ENCODE assay signal across 8 cellular contexts in genomic region chr14:67816326-67817009, GRCh38. TPM values are rescaled to one million over a fixed set of nuclear protein-coding genes. Genes with fewer than 3 reads are reported as not detected.
DNase-seq lines count a peak whose midpoint lies in the region; ATAC-seq and TF ChIP-seq lines count a peak whose summit lies in the region.

ZFYVE26 (minus strand) TSS chr14:67816590; CDS start chr14:67815963, 627 bp downstream.

- peak; percentile 79 for DNase-seq in AG04450 (ENCODE audit: low read depth, low spot score)
- DNase-seq in NCI-H226: peak; percentile 96
- DNase-seq in WTC11 (ENCODE audit: low spot score): peak; percentile 90
- DNase-seq in caudate nucleus (lab: John Stamatoyannopoulos, UW): peak; percentile 57 to 98 (median 91)
- DNase-seq in inferior parietal cortex (ENCODE audit: extremely low spot score): peak; percentile 98
- peak; percentile 95 for DNase-seq in spleen

- 0 to 1% (median 0%) methylated on average over 26 of the region's 26 CpGs for WGBS in spleen, 5 donors

- H3K27ac ChIP-seq in AG04450 (ENCODE audit: low read depth, low read length) (peak within 1 kb of the TSS; percentile 75), caudate nucleus (ENCODE audit: low read depth, low read length) (peak within 1 kb of the TSS; percentile 79), spleen (peak within 1 kb of the TSS; percentile 71 to 90 (median 86))

- H3K4me1 Mint-ChIP-seq in WTC11: peaks cover 34% of the 10 kb centered on the region

- TF ChIP-seq CTCF in AG04450 (IDR thresholded peaks at IDR 0.05; ENCODE audit: low read depth, low read length): no peak
- no peak for TF ChIP-seq CTCF in WTC11 (IDR thresholded peaks at IDR 0.05)
- TF ChIP-seq CTCF in spleen (IDR thresholded peaks at IDR 0.05 in 8 of 11, conservative IDR thresholded peaks at IDR 0.05 in 3 of 11): no peak

- peaks cover 9% of the 10 kb centered on the region for H3K36me3 Mint-ChIP-seq in WTC11

- peak within 1 kb of the TSS; percentile 99 for H3K4me3 ChIP-seq in AG04450 (ENCODE audit: low read depth, low read length)
- H3K4me3 ChIP-seq in spleen: peak within 1 kb of the TSS; percentile 71 to 95 (median 78)

- H3K4me1 ChIP-seq in spleen: peaks cover 32 to 86% (median 62%) of the 10 kb centered on the region in 6 donors

- CTCF ChIA-PET in AG04450 (lab: Charles Lee): no interaction called here
- CTCF ChIA-PET in WTC11 (lab: Charles Lee): interaction anchor here (0.6 to 1.4 kb wide), 9 partner anchors 42 to 1028 kb away, joined by 3 to 6 read pairs (median 3); partner anchors contain the start of gene ARG2

- no peaks in the 10 kb centered on the region for H3K9me3 Mint-ChIP-seq in WTC11

- peak within 1 kb of the TSS; percentile 94 for H3K27ac Mint-ChIP-seq in WTC11

- ATAC-seq in GM18909 (IDR thresholded peaks at IDR 0.05; ENCODE audit: poor library complexity, unreplicated experiment) (peak; percentile 91), HG03175 (IDR thresholded peaks at IDR 0.05; ENCODE audit: unreplicated experiment) (peak; percentile 84), WTC11 (peak; percentile 90)

- peak within 1 kb of the TSS; percentile 83 for H3K4me3 Mint-ChIP-seq in WTC11

- POLR2A ChIA-PET in AG04450 (lab: Yijun Ruan, JAX) (interaction anchor here (0.6 to 0.8 kb wide), 4 partner anchors 10 to 990 kb away, joined by 3 to 4 read pairs (median 3); no protein-coding TSS in a partner anchor), WTC11 (lab: Charles Lee) (interaction anchor here (0.5 to 0.6 kb wide), 3 partner anchors 87 to 1116 kb away, joined by 3 to 4 read pairs (median 4); no protein-coding TSS in a partner anchor)

- H3K27me3 Mint-ChIP-seq in WTC11 (ENCODE audit: low read depth): no peaks in the 10 kb centered on the region

- no peak for TF ChIP-seq POLR2A in spleen (IDR thresholded peaks at IDR 0.05)

- H3K27me3 ChIP-seq in AG04450 (ENCODE audit: control insufficient read depth, insufficient read depth, low read length) (no peaks in the 10 kb centered on the region), spleen (replicated peaks in 1 of 7) (no peaks in the 10 kb centered on the region)

- no peaks in the 10 kb centered on the region for H3K9me3 ChIP-seq in AG04450 (ENCODE audit: control insufficient read depth, insufficient read depth, low read length)
- no peaks in the 10 kb centered on the region for H3K9me3 ChIP-seq in spleen

- peaks cover 0 to 30% (median 19%) of the 10 kb centered on the region in 6 donors for H3K36me3 ChIP-seq in spleen

- intact Hi-C loops in spleen (cut with DNase I; ENCODE audit: low total_unique reads): no loop called here

TF ChIP-seq in WTC11, 78 proteins besides CTCF, POLR2A, EP300 and RAD21 (continues in another document):
- TF ChIP-seq SP1 (CRISPR knock-in tag; conservative IDR thresholded peaks at IDR 0.05): peak; percentile 60; the same call in 1 of the 2 replicates
- TF ChIP-seq SMAD3 (CRISPR knock-in tag; IDR thresholded peaks at IDR 0.05; ENCODE audit: borderline replicate concordance): no peak
- no peak for TF ChIP-seq FOXP4 (CRISPR knock-in tag; IDR thresholded peaks at IDR 0.05)
- no peak; the same call in 1 of the 2 replicates for TF ChIP-seq CREB1 (CRISPR knock-in tag; IDR thresholded peaks at IDR 0.05)
- TF ChIP-seq CBFB (CRISPR knock-in tag; IDR thresholded peaks at IDR 0.05; ENCODE audit: low read depth): no peak
- TF ChIP-seq IRF1 (CRISPR knock-in tag; IDR thresholded peaks at IDR 0.05): no peak
- TF ChIP-seq NFATC4 (CRISPR knock-in tag; IDR thresholded peaks at IDR 0.05): no peak
- peak; percentile 12; the same call in 1 of the 2 replicates for TF ChIP-seq MAX (CRISPR knock-in tag; IDR thresholded peaks at IDR 0.05)
- no peak for TF ChIP-seq EMX1 (CRISPR knock-in tag; IDR thresholded peaks at IDR 0.05)
- TF ChIP-seq NFYB (CRISPR knock-in tag; conservative IDR thresholded peaks at IDR 0.05; ENCODE audit: low read depth): peak; percentile 46; the same call in 1 of the 2 replicates
- TF ChIP-seq, protein P1, sequence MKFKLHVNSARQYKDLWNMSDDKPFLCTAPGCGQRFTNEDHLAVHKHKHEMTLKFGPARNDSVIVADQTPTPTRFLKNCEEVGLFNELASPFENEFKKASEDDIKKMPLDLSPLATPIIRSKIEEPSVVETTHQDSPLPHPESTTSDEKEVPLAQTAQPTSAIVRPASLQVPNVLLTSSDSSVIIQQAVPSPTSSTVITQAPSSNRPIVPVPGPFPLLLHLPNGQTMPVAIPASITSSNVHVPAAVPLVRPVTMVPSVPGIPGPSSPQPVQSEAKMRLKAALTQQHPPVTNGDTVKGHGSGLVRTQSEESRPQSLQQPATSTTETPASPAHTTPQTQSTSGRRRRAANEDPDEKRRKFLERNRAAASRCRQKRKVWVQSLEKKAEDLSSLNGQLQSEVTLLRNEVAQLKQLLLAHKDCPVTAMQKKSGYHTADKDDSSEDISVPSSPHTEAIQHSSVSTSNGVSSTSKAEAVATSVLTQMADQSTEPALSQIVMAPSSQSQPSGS (CRISPR knock-in tag; IDR thresholded peaks at IDR 0.05; ENCODE audit: borderline replicate concordance, low read depth): no peak
- peak; percentile 29; the same call in 1 of the 2 replicates for TF ChIP-seq ZNF423 (CRISPR knock-in tag; IDR thresholded peaks at IDR 0.05)
- TF ChIP-seq, protein P2, sequence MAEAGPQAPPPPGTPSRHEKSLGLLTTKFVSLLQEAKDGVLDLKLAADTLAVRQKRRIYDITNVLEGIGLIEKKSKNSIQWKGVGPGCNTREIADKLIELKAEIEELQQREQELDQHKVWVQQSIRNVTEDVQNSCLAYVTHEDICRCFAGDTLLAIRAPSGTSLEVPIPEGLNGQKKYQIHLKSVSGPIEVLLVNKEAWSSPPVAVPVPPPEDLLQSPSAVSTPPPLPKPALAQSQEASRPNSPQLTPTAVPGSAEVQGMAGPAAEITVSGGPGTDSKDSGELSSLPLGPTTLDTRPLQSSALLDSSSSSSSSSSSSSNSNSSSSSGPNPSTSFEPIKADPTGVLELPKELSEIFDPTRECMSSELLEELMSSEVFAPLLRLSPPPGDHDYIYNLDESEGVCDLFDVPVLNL (CRISPR knock-in tag; IDR thresholded peaks at IDR 0.05; ENCODE audit: borderline replicate concordance, low read depth): no peak
- TF ChIP-seq ZNF416 (CRISPR knock-in tag; IDR thresholded peaks at IDR 0.05): no peak
- TF ChIP-seq ZBTB21 (CRISPR knock-in tag; IDR thresholded peaks at IDR 0.05; ENCODE audit: borderline replicate concordance): no peak
- TF ChIP-seq, protein P3, sequence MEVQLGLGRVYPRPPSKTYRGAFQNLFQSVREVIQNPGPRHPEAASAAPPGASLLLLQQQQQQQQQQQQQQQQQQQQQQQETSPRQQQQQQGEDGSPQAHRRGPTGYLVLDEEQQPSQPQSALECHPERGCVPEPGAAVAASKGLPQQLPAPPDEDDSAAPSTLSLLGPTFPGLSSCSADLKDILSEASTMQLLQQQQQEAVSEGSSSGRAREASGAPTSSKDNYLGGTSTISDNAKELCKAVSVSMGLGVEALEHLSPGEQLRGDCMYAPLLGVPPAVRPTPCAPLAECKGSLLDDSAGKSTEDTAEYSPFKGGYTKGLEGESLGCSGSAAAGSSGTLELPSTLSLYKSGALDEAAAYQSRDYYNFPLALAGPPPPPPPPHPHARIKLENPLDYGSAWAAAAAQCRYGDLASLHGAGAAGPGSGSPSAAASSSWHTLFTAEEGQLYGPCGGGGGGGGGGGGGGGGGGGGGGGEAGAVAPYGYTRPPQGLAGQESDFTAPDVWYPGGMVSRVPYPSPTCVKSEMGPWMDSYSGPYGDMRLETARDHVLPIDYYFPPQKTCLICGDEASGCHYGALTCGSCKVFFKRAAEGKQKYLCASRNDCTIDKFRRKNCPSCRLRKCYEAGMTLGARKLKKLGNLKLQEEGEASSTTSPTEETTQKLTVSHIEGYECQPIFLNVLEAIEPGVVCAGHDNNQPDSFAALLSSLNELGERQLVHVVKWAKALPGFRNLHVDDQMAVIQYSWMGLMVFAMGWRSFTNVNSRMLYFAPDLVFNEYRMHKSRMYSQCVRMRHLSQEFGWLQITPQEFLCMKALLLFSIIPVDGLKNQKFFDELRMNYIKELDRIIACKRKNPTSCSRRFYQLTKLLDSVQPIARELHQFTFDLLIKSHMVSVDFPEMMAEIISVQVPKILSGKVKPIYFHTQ (CRISPR knock-in tag; IDR thresholded peaks at IDR 0.05): no peak

RNA-seq across cellular contexts. Expression of gene ZFYVE26, which starts in this region (rescaled TPM):
- polyA plus RNA-seq in AG04450 (2011; rRNA removed) (12.2 and 18.4 TPM in 2 replicates), spleen (1 to 10 TPM; 3.6 to 8.0 (median 4.5) TPM)
- polyA minus RNA-seq in AG04450 (2011; rRNA and poly(A)+ RNA removed): 40.9 and 45.5 TPM in 2 replicates
- total RNA-seq in WTC11 (2021) (18.8 to 25.8 TPM (median 20.9 TPM) in 3 replicates), spleen (10 to 100 TPM; 33.0 to 43.5 (median 39.9) TPM)

Comparison
In these comparisons a context has a peak if more than half of its experiments do, and no peak if none do; other contexts are left out.
1. Peak in every context shown above with its lines: DNase-seq, ATAC-seq, H3K4me3 ChIP-seq and H3K27ac ChIP-seq.